In the genomic region with DNA sequence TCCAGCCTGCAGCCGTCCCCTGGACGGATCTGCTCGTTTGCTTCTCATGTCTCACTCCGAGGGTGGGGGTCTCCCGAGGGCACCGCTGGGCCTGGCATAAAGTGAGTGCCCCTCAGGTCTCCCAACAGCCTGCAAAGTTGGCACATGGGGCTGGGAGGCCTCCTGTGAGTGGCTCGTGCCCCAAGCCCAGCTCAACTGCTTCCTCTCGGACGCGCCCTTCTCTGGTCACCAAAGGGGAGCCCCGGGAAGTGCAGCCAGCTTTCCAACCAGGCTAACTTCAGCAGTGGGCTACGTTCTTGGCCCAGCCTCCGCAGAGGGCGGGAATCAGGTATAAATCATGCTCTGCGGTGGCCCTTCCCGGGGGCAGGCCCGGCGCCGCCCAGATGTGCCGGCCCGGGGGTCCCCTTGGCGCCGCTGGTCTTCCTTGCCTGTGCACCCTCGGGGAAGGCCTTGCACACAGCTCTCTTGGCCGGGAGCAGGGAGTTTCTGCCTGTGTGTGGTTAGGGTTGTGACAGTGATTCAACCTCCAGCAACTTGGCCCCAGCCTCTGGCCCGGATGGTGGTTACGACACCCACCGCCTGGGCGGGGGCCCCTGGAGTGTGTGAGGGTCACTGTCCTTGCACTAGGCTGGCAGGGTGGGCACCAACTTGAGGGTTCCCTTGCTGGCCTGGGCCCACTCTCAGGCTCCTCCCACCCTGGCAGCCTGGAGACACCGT, we compare ENCODE assay signal across 10 cellular contexts. TPM values are rescaled to one million over a fixed set of nuclear protein-coding genes. Genes with fewer than 3 reads are reported as not detected.
A peak's percentile ranks its signal among the peaks of the same experiment; 100 is the strongest.
DNase-seq lines count a peak whose midpoint lies in the region; ATAC-seq and TF ChIP-seq lines count a peak whose summit lies in the region.
"Had no signal": no experiment of that assay in that cellular context is flagged by ENCODE, and none has a peak within 500 bp of the region (broad histone marks: within the 10 kb centered on the region; RNA-seq: fewer than 3 reads in every experiment).

No MANE protein-coding gene starts in this region.

- H3K9me3 Mint-ChIP-seq in central memory CD8-positive, alpha-beta T cell = no peaks in the 10 kb centered on the region

- intact Hi-C loops in lower lobe of right lung (cut with DNase I) = no loop called here

- peaks cover 4% of the 10 kb centered on the region for H3K4me1 Mint-ChIP-seq in central memory CD8-positive, alpha-beta T cell

- no peak overlapping the region for H3K4me3 Mint-ChIP-seq in central memory CD8-positive, alpha-beta T cell

- ATAC-seq in central memory CD8-positive, alpha-beta T cell (replicated peaks; ENCODE audit: extremely low read depth, poor library complexity, severe bottlenecking) = no peak
- ATAC-seq in lower lobe of right lung (peak; percentile 24 to 31), GM19324 (IDR thresholded peaks at IDR 0.05; ENCODE audit: low FRiP score, unreplicated experiment) (no peak), GM21515 (IDR thresholded peaks at IDR 0.05; ENCODE audit: unreplicated experiment) (no peak)

- H3K9me3 ChIP-seq in lower lobe of right lung = no peaks in the 10 kb centered on the region

- TF ChIP-seq CTCF in AG04449 (IDR thresholded peaks at IDR 0.05; ENCODE audit: insufficient read depth, low read length, missing control alignments) (no peak), lower lobe of right lung (IDR thresholded peaks at IDR 0.05) (no peak)

- H3K4me1 ChIP-seq in lower lobe of right lung = peaks cover 64% of the 10 kb centered on the region

- H3K36me3 Mint-ChIP-seq in central memory CD8-positive, alpha-beta T cell (ENCODE audit: insufficient read depth) = peaks cover 2% of the 10 kb centered on the region

- peak; percentile 29 for DNase-seq in AG04449 (ENCODE audit: low read depth, low spot score)
- DNase-seq in LHCN-M2 (ENCODE audit: low read depth) = peak; percentile 46
- DNase-seq in central memory CD8-positive, alpha-beta T cell (ENCODE audit: low spot score in 2 of 2) = no peak
- peak; percentile 63 for DNase-seq in lower lobe of right lung
- DNase-seq in NCI-H345 treated with DMSO at 0.1 percent for 48 hours (lab: John Stamatoyannopoulos, UW; ENCODE audit: unreplicated experiment) = no peak
- DNase-seq in G401 (ENCODE audit: low spot score) = no peak
- DNase-seq: midbrain had no signal

- peak overlapping the region; percentile 29 for H3K27ac Mint-ChIP-seq in central memory CD8-positive, alpha-beta T cell (ENCODE audit: low read depth)

- peaks cover 1% of the 10 kb centered on the region for H3K36me3 ChIP-seq in lower lobe of right lung

- H3K4me3 ChIP-seq in AG04449 (ENCODE audit: low read depth, low read length) = no peak overlapping the region
- H3K4me3 ChIP-seq in lower lobe of right lung = no peak overlapping the region
- H3K4me3 ChIP-seq: dorsolateral prefrontal cortex had no signal

- H3K27me3 Mint-ChIP-seq in central memory CD8-positive, alpha-beta T cell = no peaks in the 10 kb centered on the region

- CTCF ChIA-PET in AG04449 (lab: Yijun Ruan, JAX) = interaction anchor here (1.0 to 19.3 kb wide), 7 partner anchors 9 to 155 kb away, joined by 3 to 406 read pairs (median 4); a partner anchor contains a TSS

- no peaks in the 10 kb centered on the region for H3K27me3 ChIP-seq in lower lobe of right lung (ENCODE audit: low read depth)
- H3K27me3 ChIP-seq: dorsolateral prefrontal cortex had no signal

- POLR2A ChIA-PET in AG04449 (lab: Yijun Ruan, JAX) = interaction anchor here (0.6 to 0.9 kb wide), 4 partner anchors 17 to 166 kb away, joined by 3 to 4 read pairs (median 4); a partner anchor contains a TSS

- H3K27ac ChIP-seq in lower lobe of right lung = peak overlapping the region; percentile 41
- H3K27ac ChIP-seq: dorsolateral prefrontal cortex had no signal

- in situ Hi-C loops in G401 (cut with HindIII; ENCODE audit: low sequenced_read_pairs) = no loop called here

RNA-seq across cellular contexts. Expression of a gene that starts 20.7 kb away (rescaled TPM):
- total RNA-seq in LHCN-M2 (2014; rRNA removed) (17.3 TPM in 2 replicates), lower lobe of right lung (29.6 TPM)
- polyA plus RNA-seq in LHCN-M2 (2012) = 4.9 TPM
- 8.2 and 22.1 TPM in 2 replicates for total RNA-seq in G401 (2014; rRNA removed; shearing (Covaris generic))

Comparison
In these comparisons a context has a peak if more than half of its experiments do, and no peak if none do; other contexts are left out.
1. DNase-seq: peak in AG04449 (single experiment), LHCN-M2 (single experiment) and lower lobe of right lung (single experiment); none in central memory CD8-positive, alpha-beta T cell (0 of 2), NCI-H345 treated with DMSO at 0.1 percent for 48 hours (single experiment) and G401 (single experiment).
2. ATAC-seq: peak in lower lobe of right lung (2 of 2); none in central memory CD8-positive, alpha-beta T cell (single experiment), GM19324 (single experiment) and GM21515 (single experiment).